Comparison of ENCODE assay signal across 8 cellular contexts in genomic region chr2:61906187-61906470, GRCh38. TPM values are rescaled to one million over a fixed set of nuclear protein-coding genes. Genes with fewer than 3 reads are reported as not detected.
DNase-seq lines count a peak whose midpoint lies in the region; ATAC-seq and TF ChIP-seq lines count a peak whose summit lies in the region.

No MANE protein-coding gene starts in this region.

- H3K9me3 Mint-ChIP-seq in activated T-cell treated with anti-CD3 and anti-CD28 coated beads, Interleukin-2, amount 50 U/mL, for 24 hours, result no peaks in the 10 kb centered on the region
- no peaks in the 10 kb centered on the region for H3K9me3 Mint-ChIP-seq in stimulated activated memory B cell treated with anti-CD40 and anti-IgM and Interleukin-4, amounts not matched to agents 10 μg/mL and 1 μg/mL and 100 μg/mL, for 72 hours

- H3K4me3 Mint-ChIP-seq in activated T-cell treated with anti-CD3 and anti-CD28 coated beads, Interleukin-2, amount 50 U/mL, for 24 hours, result peak overlapping the region; percentile 98
- H3K4me3 Mint-ChIP-seq in T-helper 17 cell, result peak overlapping the region; percentile 97
- peak overlapping the region; percentile 100 for H3K4me3 Mint-ChIP-seq in stimulated activated memory B cell treated with anti-CD40 and anti-IgM and Interleukin-4, amounts not matched to agents 10 μg/mL and 1 μg/mL and 100 μg/mL, for 72 hours

- no peak for TF ChIP-seq CTCF in right atrium auricular region (IDR thresholded peaks at IDR 0.05)

- peaks cover 29% of the 10 kb centered on the region for H3K4me1 Mint-ChIP-seq in activated T-cell treated with anti-CD3 and anti-CD28 coated beads, Interleukin-2, amount 50 U/mL, for 24 hours (ENCODE audit: low read depth)
- peaks cover 18% of the 10 kb centered on the region for H3K4me1 Mint-ChIP-seq in T-helper 17 cell
- H3K4me1 Mint-ChIP-seq in stimulated activated memory B cell treated with anti-CD40 and anti-IgM and Interleukin-4, amounts not matched to agents 10 μg/mL and 1 μg/mL and 100 μg/mL, for 72 hours, result peaks cover 27% of the 10 kb centered on the region

- no peaks in the 10 kb centered on the region for H3K27me3 Mint-ChIP-seq in activated T-cell treated with anti-CD3 and anti-CD28 coated beads, Interleukin-2, amount 50 U/mL, for 24 hours
- H3K27me3 Mint-ChIP-seq in T-helper 17 cell, result no peaks in the 10 kb centered on the region
- no peaks in the 10 kb centered on the region for H3K27me3 Mint-ChIP-seq in stimulated activated memory B cell treated with anti-CD40 and anti-IgM and Interleukin-4, amounts not matched to agents 10 μg/mL and 1 μg/mL and 100 μg/mL, for 72 hours

- no peak for DNase-seq in activated T-cell treated with anti-CD3 and anti-CD28 coated beads, Interleukin-2, amount 50 U/mL, for 24 hours
- DNase-seq in activated T-cell treated with anti-CD3 and anti-CD28 coated beads for 4 hours (no peak), T-helper 17 cell (no peak), right atrium auricular region (ENCODE audit: low spot score) (no peak), COLO668 (lab: John Stamatoyannopoulos, UW; ENCODE audit: unreplicated experiment) (no peak)

- H3K27ac Mint-ChIP-seq in activated T-cell treated with anti-CD3 and anti-CD28 coated beads, Interleukin-2, amount 50 U/mL, for 24 hours, result peak overlapping the region; percentile 90
- H3K27ac Mint-ChIP-seq in T-helper 17 cell, result peak overlapping the region; percentile 92
- H3K27ac Mint-ChIP-seq in stimulated activated memory B cell treated with anti-CD40 and anti-IgM and Interleukin-4, amounts not matched to agents 10 μg/mL and 1 μg/mL and 100 μg/mL, for 72 hours, result peak overlapping the region; percentile 94

- H3K4me3 ChIP-seq in right atrium auricular region, result peak overlapping the region; percentile 88 to 95

- H3K36me3 Mint-ChIP-seq in activated T-cell treated with anti-CD3 and anti-CD28 coated beads, Interleukin-2, amount 50 U/mL, for 24 hours (ENCODE audit: low read depth), result peaks cover 7% of the 10 kb centered on the region
- H3K36me3 Mint-ChIP-seq in T-helper 17 cell (ENCODE audit: low read depth), result no peaks in the 10 kb centered on the region
- no peaks in the 10 kb centered on the region for H3K36me3 Mint-ChIP-seq in stimulated activated memory B cell treated with anti-CD40 and anti-IgM and Interleukin-4, amounts not matched to agents 10 μg/mL and 1 μg/mL and 100 μg/mL, for 72 hours

- no peaks in the 10 kb centered on the region for H3K36me3 ChIP-seq in right atrium auricular region

- peak overlapping the region; percentile 78 to 82 for H3K27ac ChIP-seq in right atrium auricular region

- H3K4me1 ChIP-seq in right atrium auricular region, result peaks cover 0 to 20% of the 10 kb centered on the region in 2 donors

- ATAC-seq in T-helper 17 cell (no peak), GM19035 (IDR thresholded peaks at IDR 0.05; ENCODE audit: unreplicated experiment) (no peak), GM19351 (IDR thresholded peaks at IDR 0.05; ENCODE audit: unreplicated experiment) (no peak)
- ATAC-seq in stimulated activated memory B cell treated with anti-CD40 and anti-IgM and Interleukin-4, amounts not matched to agents 10 μg/mL and 1 μg/mL and 100 μg/mL, for 72 hours, result peak; percentile 6

- H3K9me3 ChIP-seq in T-helper 17 cell (ENCODE audit: control insufficient read depth, low read length, poor library complexity, severe bottlenecking) (no peaks in the 10 kb centered on the region), right atrium auricular region (no peaks in the 10 kb centered on the region)

- H3K27me3 ChIP-seq in right atrium auricular region, result no peaks in the 10 kb centered on the region

RNA-seq across cellular contexts. Expression of gene COMMD1, which starts 0.7 kb away (rescaled TPM):
- total RNA-seq in T-helper 17 cell (10 to 100 TPM; 21.5 to 23.8 TPM), right atrium auricular region (10 to 100 TPM; 54.5 to 66.0 TPM)

RNA-seq across cellular contexts. Expression of gene CCT4, which starts 17.7 kb away (rescaled TPM):
- total RNA-seq in T-helper 17 cell (10 to 100 TPM; 82.7 to 96.6 TPM), right atrium auricular region (10 to 100 TPM; 64.9 to 69.8 TPM)

RNA-seq across cellular contexts. Expression of gene FAM161A, which starts 52.3 kb away (rescaled TPM):
- total RNA-seq in T-helper 17 cell (1 to 10 TPM; 1.5 to 2.1 TPM), right atrium auricular region (1 to 10 TPM in 1 of 2 donors, under 1 TPM in 1; 0.41 to 1.8 TPM)
